ENCODE assay signal across 8 cellular contexts in the genomic region with DNA sequence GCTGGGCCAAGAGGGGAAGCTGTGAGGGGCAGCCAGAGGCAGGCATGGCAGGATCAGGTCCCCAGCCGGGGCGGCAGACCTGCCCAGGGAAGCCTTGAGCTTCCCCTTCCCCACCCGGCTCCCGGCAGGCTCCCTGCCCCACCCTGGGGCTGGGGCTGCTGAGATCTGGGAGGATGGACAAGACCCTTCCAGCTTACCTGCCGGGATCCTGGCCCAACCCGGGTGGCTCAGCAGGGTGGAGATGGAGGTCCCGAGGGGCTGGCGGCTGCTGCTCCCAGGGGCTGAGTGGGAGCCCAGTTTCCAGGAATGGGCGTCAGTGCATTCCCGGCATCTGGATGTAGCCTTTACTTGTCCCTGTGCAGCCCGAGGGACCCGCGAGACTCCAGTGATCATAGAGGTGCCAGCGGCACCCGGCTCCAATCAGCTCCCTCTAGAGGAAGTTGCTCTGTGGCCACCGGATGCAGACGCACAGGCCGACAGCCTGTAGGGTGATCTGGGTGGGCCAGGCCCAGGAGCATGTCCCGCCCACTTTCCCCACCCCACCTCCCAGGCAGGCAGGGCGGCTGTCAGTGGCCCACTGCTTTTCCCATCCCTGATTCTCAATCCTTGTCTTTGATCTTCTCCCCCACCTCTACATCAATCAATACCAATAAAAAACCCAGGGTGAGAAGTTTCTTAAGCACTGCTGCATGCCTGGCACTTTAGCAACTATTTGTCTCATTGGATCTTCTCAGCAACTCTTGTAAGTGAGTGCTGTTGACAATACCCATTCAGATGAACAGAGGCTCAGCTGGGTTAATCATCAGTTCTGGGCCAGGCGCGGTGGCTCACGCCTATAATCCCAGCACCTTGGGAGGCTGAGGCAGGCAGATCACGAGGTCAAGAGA. TPM values are rescaled to one million over a fixed set of nuclear protein-coding genes. Genes with fewer than 3 reads are reported as not detected.
DNase-seq lines count a peak whose midpoint lies in the region; FAIRE-seq and TF ChIP-seq lines count a peak whose summit lies in the region.

A gene (minus strand): TSS at position 449 of the 887 bp plus-strand sequence. CDS start 2,672 bp downstream, outside the sequence.

- no peaks in the 10 kb centered on the region for H3K9me3 Mint-ChIP-seq in endodermal cell

- H3K4me1 ChIP-seq in NT2/D1 (ENCODE audit: insufficient read depth, insufficient read length) (peaks cover 3% of the 10 kb centered on the region), endodermal cell (ENCODE audit: control insufficient read depth, insufficient read depth, low read length) (no peaks in the 10 kb centered on the region), mesodermal cell (ENCODE audit: control insufficient read depth, insufficient read depth, low read length, poor library complexity, severe bottlenecking) (peaks cover 3% of the 10 kb centered on the region)

- TF ChIP-seq CTCF in GM20000 (IDR thresholded peaks at IDR 0.05; ENCODE audit: extremely low read depth, missing control alignments) (peak; percentile 43), endodermal cell (conservative IDR thresholded peaks at IDR 0.05) (peak; percentile 74)

- peak; percentile 97 for DNase-seq in COLO829 (ENCODE audit: low spot score)
- DNase-seq in GM20000 (ENCODE audit: low spot score): peak; percentile 90
- peak; percentile 94 for DNase-seq in HTR-8/SVneo (ENCODE audit: insufficient read length, low spot score)
- DNase-seq in NT2/D1 (ENCODE audit: low read depth, low spot score): peak; percentile 75
- DNase-seq in activated CD8-positive, alpha-beta memory T cell treated with anti-CD3 and anti-CD28 coated beads, Interleukin-2, amount 50 U/mL, for 1 hour (ENCODE audit: extremely low read depth): peak; percentile 66
- DNase-seq in endodermal cell: peak; percentile 98
- peak; percentile 52 for DNase-seq in stimulated activated CD8-positive, alpha-beta memory T cell treated with anti-CD3 and anti-CD28 coated beads, Interleukin-15, amount 100 ng/mL, for 24 hours (ENCODE audit: low read depth)

- H3K27me3 ChIP-seq in NT2/D1 (ENCODE audit: insufficient read depth, insufficient read length) (no peaks in the 10 kb centered on the region), endodermal cell (ENCODE audit: control insufficient read depth, insufficient read depth, low read length, poor library complexity, severe bottlenecking) (no peaks in the 10 kb centered on the region)

- peak within 1 kb of the TSS; percentile 93 for H3K9ac ChIP-seq in NT2/D1 (ENCODE audit: insufficient read length, low read depth)
- H3K9ac ChIP-seq in endodermal cell (ENCODE audit: extremely low read depth, low read length, poor library complexity, severe bottlenecking): peak within 1 kb of the TSS; percentile 74

- peaks cover 7% of the 10 kb centered on the region for H3K4me1 Mint-ChIP-seq in endodermal cell

- H3K4me3 ChIP-seq in NT2/D1 (ENCODE audit: insufficient read length, low read depth) (peak within 1 kb of the TSS; percentile 86), endodermal cell (ENCODE audit: low read length) (peak within 1 kb of the TSS; percentile 99), mesodermal cell (ENCODE audit: extremely low read depth, insufficient read depth, low read length, poor library complexity, severe bottlenecking) (peak within 1 kb of the TSS; percentile 87)

- peaks cover 30% of the 10 kb centered on the region for H3K36me3 ChIP-seq in NT2/D1 (ENCODE audit: insufficient read depth, insufficient read length, low read length)
- peaks cover 26% of the 10 kb centered on the region for H3K36me3 ChIP-seq in endodermal cell (ENCODE audit: control insufficient read depth, insufficient read depth, low read length)
- peaks cover 30% of the 10 kb centered on the region for H3K36me3 ChIP-seq in mesodermal cell (ENCODE audit: control insufficient read depth, insufficient read depth, low read length)

- H3K36me3 Mint-ChIP-seq in endodermal cell (ENCODE audit: low read depth): peaks cover 19% of the 10 kb centered on the region

- FAIRE-seq in HTR-8/SVneo (lab: Jason Lieb, UNC): peak; percentile 74

- H3K27ac ChIP-seq in endodermal cell (ENCODE audit: low read depth, low read length): no peak within 1 kb of the TSS
- peak within 1 kb of the TSS; percentile 45 for H3K27ac ChIP-seq in mesodermal cell (ENCODE audit: low read depth, low read length, severe bottlenecking)

- 6% methylated on average over 14 to 24 of the region's 24 CpGs for WGBS in endodermal cell (ENCODE audit: insufficient coverage in 1 of 2, insufficient read length in 1 of 2), 2 experiments
- 4 to 6% methylated on average over 17 to 22 of the region's 24 CpGs for WGBS in mesodermal cell (ENCODE audit: insufficient coverage in 2 of 2), 2 experiments

- no peaks in the 10 kb centered on the region for H3K27me3 Mint-ChIP-seq in endodermal cell (ENCODE audit: insufficient read depth)

- H3K9me3 ChIP-seq in NT2/D1 (ENCODE audit: insufficient read depth, low read length) (no peaks in the 10 kb centered on the region), endodermal cell (ENCODE audit: control insufficient read depth, low read length) (no peaks in the 10 kb centered on the region), mesodermal cell (ENCODE audit: control insufficient read depth, low read length) (no peaks in the 10 kb centered on the region)

- peak within 1 kb of the TSS; percentile 61 for H3K27ac Mint-ChIP-seq in endodermal cell

- H3K4me3 Mint-ChIP-seq in endodermal cell: peak within 1 kb of the TSS; percentile 74

RNA-seq across cellular contexts. Expression of the gene that starts here (rescaled TPM):
- 10 to 100 TPM; 39.9 to 41.2 TPM for total RNA-seq in endodermal cell
- polyA plus RNA-seq in endodermal cell (2013, experiment 1 of 2): 28.1 TPM
- 27.8 TPM for polyA plus RNA-seq in endodermal cell (2013, experiment 2 of 2)
- 36.4 TPM for polyA plus RNA-seq in mesodermal cell (2013, experiment 1 of 2)
- polyA plus RNA-seq in mesodermal cell (2013, experiment 2 of 2): 29.6 TPM
